In the genomic region with DNA sequence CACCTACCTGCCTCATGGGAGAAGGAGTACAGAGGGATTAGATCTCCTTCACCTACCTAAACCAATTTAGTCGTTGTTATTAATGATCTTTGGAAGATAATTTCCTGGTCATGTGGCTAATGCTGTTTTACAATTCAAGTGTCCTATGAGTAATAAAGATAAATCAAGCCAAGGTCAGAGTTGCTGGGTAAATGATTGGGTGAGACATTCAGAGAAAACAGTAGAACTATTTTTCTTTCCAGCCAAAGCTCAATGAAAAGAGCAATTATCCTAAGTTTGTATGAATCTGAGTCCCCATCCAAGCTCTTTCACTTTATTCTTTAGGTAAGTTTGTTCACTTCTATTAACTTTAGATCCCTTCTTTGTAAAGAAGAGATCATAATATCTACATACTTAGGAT, we compare ENCODE assay signal across 17 cellular contexts.
A peak's percentile ranks its signal among the peaks of the same experiment; 100 is the strongest.
DNase-seq lines count a peak whose midpoint lies in the region; ATAC-seq and TF ChIP-seq lines count a peak whose summit lies in the region.
"Had no signal": no experiment of that assay in that cellular context is flagged by ENCODE, and none has a peak within 500 bp of the region (broad histone marks: within the 10 kb centered on the region; RNA-seq: fewer than 3 reads in every experiment).

No MANE protein-coding gene starts in this region.

- no peak for TF ChIP-seq CTCF in neural crest cell (conservative IDR thresholded peaks at IDR 0.05)

- H3K4me3 Mint-ChIP-seq in neural crest cell: no peak overlapping the region
- H3K4me3 Mint-ChIP-seq: CD4-positive, alpha-beta memory T cell; GM23338; H9 had no signal

- DNase-seq in NCI-H82 treated with DMSO at 0.1 percent for 48 hours (lab: John Stamatoyannopoulos, UW; ENCODE audit: unreplicated experiment) (peak; percentile 42), amniotic epithelial cell (ENCODE audit: low read depth) (peak; percentile 16), neural crest cell (ENCODE audit: low read depth, low spot score) (no peak), DMS114 treated with DMSO at 0.1 percent for 48 hours (lab: John Stamatoyannopoulos, UW; ENCODE audit: unreplicated experiment) (no peak), mucosa of gallbladder (ENCODE audit: low spot score) (no peak)
- DNase-seq: C1 segment of cervical spinal cord; Caco-2; CD4-positive, alpha-beta memory T cell; DMS79; EL; GDM1; H9 had no signal

- H3K27me3 Mint-ChIP-seq in neural crest cell (ENCODE audit: low read depth): no peaks in the 10 kb centered on the region
- H3K27me3 Mint-ChIP-seq: CD4-positive, alpha-beta memory T cell had no signal

- H3K27ac Mint-ChIP-seq in neural crest cell (ENCODE audit: unreplicated experiment): peak overlapping the region; percentile 19
- H3K27ac Mint-ChIP-seq: CD4-positive, alpha-beta memory T cell; GM23338; H9 had no signal

- H3K9me3 Mint-ChIP-seq in neural crest cell: no peaks in the 10 kb centered on the region
- H3K9me3 Mint-ChIP-seq: GM23338, H9 had no signal

- H3K4me1 Mint-ChIP-seq in neural crest cell: peaks cover 24% of the 10 kb centered on the region
- H3K4me1 Mint-ChIP-seq: CD4-positive, alpha-beta memory T cell had no signal

- H3K36me3 Mint-ChIP-seq in neural crest cell (ENCODE audit: low read depth): no peaks in the 10 kb centered on the region
- H3K36me3 Mint-ChIP-seq: CD4-positive, alpha-beta memory T cell had no signal

- no peak for ATAC-seq in HG03520 (IDR thresholded peaks at IDR 0.05; ENCODE audit: unreplicated experiment)
- no peak for ATAC-seq in GM19023 (IDR thresholded peaks at IDR 0.05; ENCODE audit: unreplicated experiment)
- ATAC-seq: GM12878, GM23338, HCT116 had no signal

Comparison
In these comparisons a context has a peak if more than half of its experiments do, and no peak if none do; other contexts are left out.
1. DNase-seq: peak in NCI-H82 treated with DMSO at 0.1 percent for 48 hours (single experiment) and amniotic epithelial cell (single experiment); none in neural crest cell (single experiment), DMS114 treated with DMSO at 0.1 percent for 48 hours (single experiment) and mucosa of gallbladder (single experiment).